ENCODE assay signal across 8 cellular contexts in genomic region chr10:110446954-110447608, GRCh38. TPM values are rescaled to one million over a fixed set of nuclear protein-coding genes. Genes with fewer than 3 reads are reported as not detected.
DNase-seq lines count a peak whose midpoint lies in the region; ATAC-seq and TF ChIP-seq lines count a peak whose summit lies in the region.

No MANE protein-coding gene starts in this region.

- TF ChIP-seq POLR2A in NB4 (IDR thresholded peaks at IDR 0.05; ENCODE audit: extremely low read depth, insufficient read length) = no peak

- peaks cover 4 to 6% of the 10 kb centered on the region in 2 donors for H3K9me3 Mint-ChIP-seq in natural killer cell

- H3K27ac Mint-ChIP-seq in natural killer cell = no peak overlapping the region

- intact Hi-C loops in natural killer cell (cut with micrococcal nuclease) = no loop called here

- DNase-seq in Daoy (ENCODE audit: low read depth) = peak; percentile 87
- DNase-seq in NB4 (ENCODE audit: low read depth) = peak; percentile 91
- DNase-seq in cerebellar nuclear complex (lab: John Stamatoyannopoulos, UW) = peak; percentile 72 to 87
- peak; percentile 7 for DNase-seq in natural killer cell
- DNase-seq in NAMALWA (ENCODE audit: low spot score) = no peak

- ATAC-seq in natural killer cell (peak in 1 of 3 donors; percentile 59), GM21529 (IDR thresholded peaks at IDR 0.05; ENCODE audit: unreplicated experiment) (no peak), GM21619 (IDR thresholded peaks at IDR 0.05; ENCODE audit: unreplicated experiment) (no peak), GM18498 (IDR thresholded peaks at IDR 0.05; ENCODE audit: unreplicated experiment) (no peak)

- H3K4me1 Mint-ChIP-seq in natural killer cell = peaks cover 34 to 39% of the 10 kb centered on the region in 2 donors

- peak; percentile 9 for TF ChIP-seq CTCF in NB4 (IDR thresholded peaks at IDR 0.05; ENCODE audit: low read depth, low read length)
- no peak for TF ChIP-seq CTCF in natural killer cell (IDR thresholded peaks at IDR 0.05)

- H3K27me3 Mint-ChIP-seq in natural killer cell (ENCODE audit: low read depth in 2 of 2) = peaks cover 0 to 2% of the 10 kb centered on the region in 2 donors

- H3K4me3 ChIP-seq in NB4 (ENCODE audit: low read depth, low read length) = no peak overlapping the region

- no peak overlapping the region for H3K4me3 Mint-ChIP-seq in natural killer cell

- H3K36me3 Mint-ChIP-seq in natural killer cell = peaks cover 8% of the 10 kb centered on the region

RNA-seq across cellular contexts. Expression of gene DUSP5, which starts 50.6 kb away (rescaled TPM):
- total RNA-seq in Daoy (2014; rRNA removed; shearing (Covaris generic)) = 9.1 and 9.9 TPM in 2 replicates
- 10 to 100 TPM; 56.3 to 98.9 (median 69.6) TPM for total RNA-seq in natural killer cell
